In the genomic region with DNA sequence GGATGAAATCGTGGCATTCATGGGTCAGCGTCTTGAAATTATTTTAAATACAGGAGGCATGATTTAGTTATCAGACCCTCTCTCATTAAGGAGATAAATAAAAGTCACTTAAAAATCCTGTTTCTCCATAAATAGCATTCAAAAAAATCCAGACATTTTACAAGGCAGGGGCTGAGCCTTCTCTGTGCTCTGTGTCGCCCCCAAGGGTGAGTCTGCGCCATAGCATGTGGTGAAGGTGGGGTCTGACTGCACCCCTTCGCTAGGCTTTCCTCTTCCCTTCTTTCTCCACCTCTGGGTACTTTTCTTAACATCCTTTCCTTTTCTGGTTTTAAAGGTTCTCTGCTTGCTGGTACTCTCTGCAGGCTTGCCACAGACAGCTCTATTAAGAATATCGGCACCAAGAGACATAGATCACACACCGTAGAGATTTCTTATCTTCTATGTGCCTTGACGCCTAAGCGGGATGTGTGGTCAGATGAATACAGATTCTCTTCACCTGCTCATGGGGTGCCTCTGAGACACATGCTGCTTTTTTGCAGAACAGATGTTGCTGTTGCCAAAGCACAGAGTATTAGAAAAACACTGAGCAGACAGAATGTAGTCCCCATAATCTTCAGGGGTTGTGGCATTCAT, we compare ENCODE assay signal across 9 cellular contexts. TPM values are rescaled to one million over a fixed set of nuclear protein-coding genes. Genes with fewer than 3 reads are reported as not detected.
DNase-seq lines count a peak whose midpoint lies in the region; ATAC-seq, FAIRE-seq and TF ChIP-seq lines count a peak whose summit lies in the region.
"Had no signal": no experiment of that assay in that cellular context is flagged by ENCODE, and none has a peak within 500 bp of the region (broad histone marks: within the 10 kb centered on the region; RNA-seq: fewer than 3 reads in every experiment).

No MANE protein-coding gene starts in this region.

- no peak overlapping the region for H2BK15ac ChIP-seq in IMR-90 (ENCODE audit: low read depth, low read length)

- CTCF ChIA-PET in IMR-90 (lab: Yijun Ruan, JAX): no interaction called here
- CTCF ChIA-PET in naive thymus-derived CD4-positive, alpha-beta T cell (lab: Charles Lee): interaction anchor here (0.6 to 0.8 kb wide), 2 partner anchors 106 to 111 kb away, joined by 3 read pairs; no protein-coding TSS in a partner anchor

- H3K4ac ChIP-seq in IMR-90 (ENCODE audit: low read depth, low read length): no peak overlapping the region

- H3K9ac ChIP-seq in IMR-90 (ENCODE audit: low read depth, low read length): no peak overlapping the region

- no TSS peak for BruUV-seq in IMR-90 (replicated peaks; lab: Mats Ljungman, UMichigan)

- no peak overlapping the region for H2BK5ac ChIP-seq in IMR-90 (ENCODE audit: low read depth, low read length, poor library complexity, severe bottlenecking)

- H3K27me3 ChIP-seq in IMR-90 (ENCODE audit: control insufficient read depth, insufficient read depth, low read length): no peaks in the 10 kb centered on the region
- H3K27me3 ChIP-seq in naive thymus-derived CD4-positive, alpha-beta T cell (ENCODE audit: control insufficient read depth in 2 of 2, insufficient read depth in 2 of 2, low read length in 2 of 2): no peaks in the 10 kb centered on the region

- ATAC-seq in IMR-90 (ENCODE audit: low read depth) (peak; percentile 51; the same call in 1 of the 2 replicates), HG03457 (IDR thresholded peaks at IDR 0.05; ENCODE audit: unreplicated experiment) (no peak)
- ATAC-seq in activated naive CD4-positive, alpha-beta T cell treated with anti-CD3 and anti-CD28 coated beads, Interleukin-2, amount 50 U/mL, for 72 hours: peak; percentile 36 to 60
- peak; percentile 83 for ATAC-seq in naive thymus-derived CD4-positive, alpha-beta T cell

- H3K14ac ChIP-seq in IMR-90 (replicated peaks; ENCODE audit: low read depth, low read length): no peak overlapping the region

- H2AFZ ChIP-seq in IMR-90 (replicated peaks; ENCODE audit: low read length, poor library complexity): no peak overlapping the region

- no peak overlapping the region for H2AK9ac ChIP-seq in IMR-90 (replicated peaks; ENCODE audit: low read depth, low read length, poor library complexity)

- 0 out of 2 replicates have a peak, but pooled peaks cover 5% of the 10 kb centered on the region for H4K20me1 ChIP-seq in IMR-90 (ENCODE audit: insufficient read depth, low read length)

- no peaks in the 10 kb centered on the region for H3K9me3 Mint-ChIP-seq in activated naive CD4-positive, alpha-beta T cell treated with anti-CD3 and anti-CD28 coated beads, Interleukin-2, amount 50 U/mL, for 72 hours
- no peaks in the 10 kb centered on the region for H3K9me3 Mint-ChIP-seq in naive thymus-derived CD4-positive, alpha-beta T cell

- no peak overlapping the region for H4K8ac ChIP-seq in IMR-90 (ENCODE audit: low read depth in 2 of 2, low read length in 2 of 2)

- H3K36me3 ChIP-seq in IMR-90 (ENCODE audit: control insufficient read depth, insufficient read depth, low read length): peaks cover 19% of the 10 kb centered on the region; the same call in 1 of the 2 replicates
- H3K36me3 ChIP-seq in naive thymus-derived CD4-positive, alpha-beta T cell (ENCODE audit: control insufficient read depth in 2 of 3, insufficient read depth in 3 of 3, low read length in 3 of 3): no peaks in the 10 kb centered on the region

- H2AK5ac ChIP-seq in IMR-90 (ENCODE audit: low read depth, low read length): no peak overlapping the region

- no peaks in the 10 kb centered on the region for H3K36me3 Mint-ChIP-seq in activated naive CD4-positive, alpha-beta T cell treated with anti-CD3 and anti-CD28 coated beads, Interleukin-2, amount 50 U/mL, for 72 hours
- H3K36me3 Mint-ChIP-seq in naive thymus-derived CD4-positive, alpha-beta T cell: peaks cover 0 to 9% (median 5%) of the 10 kb centered on the region in 5 donors

- DNase-seq in EH (ENCODE audit: low read depth): peak; percentile 4
- no peak for DNase-seq in IMR-90
- DNase-seq in activated naive CD4-positive, alpha-beta T cell treated with anti-CD3 and anti-CD28 coated beads, Interleukin-2, amount 50 U/mL, for 72 hours (ENCODE audit: low spot score in 2 of 2): peak in 1 of 2 donors; percentile 45
- peak in 6 of 9 donors; percentile 8 to 49 (median 32) for DNase-seq in naive thymus-derived CD4-positive, alpha-beta T cell
- no peak for DNase-seq in RCC 7860 (ENCODE audit: low spot score)
- DNase-seq in NCI-H748 treated with DMSO at 0.1 percent for 48 hours (lab: John Stamatoyannopoulos, UW): no peak
- no peak for DNase-seq in NK-92 (lab: John Stamatoyannopoulos, UW; ENCODE audit: unreplicated experiment)

- no peaks in the 10 kb centered on the region for H3K4me1 ChIP-seq in IMR-90 (ENCODE audit: control insufficient read depth, insufficient read depth, low read length)
- H3K4me1 ChIP-seq in naive thymus-derived CD4-positive, alpha-beta T cell (ENCODE audit: control insufficient read depth in 2 of 2, insufficient read depth in 2 of 2, low read length in 2 of 2): peaks cover 0 to 4% of the 10 kb centered on the region in 2 donors

- in situ Hi-C loops in IMR-90 (cut with MboI; ENCODE audit: low sequenced_read_pairs): no loop called here

- H3K18ac ChIP-seq in IMR-90 (ENCODE audit: low read depth, low read length): no peak overlapping the region

- TF ChIP-seq RAD21 in IMR-90 (IDR thresholded peaks at IDR 0.05; ENCODE audit: low read length): peak; percentile 41

- POLR2A ChIA-PET in IMR-90 (lab: Charles Lee; ENCODE audit: unreplicated experiment): no interaction called here
- POLR2A ChIA-PET in naive thymus-derived CD4-positive, alpha-beta T cell (lab: Charles Lee): interaction anchor here (1.0 kb wide), 1 partner anchor 98 kb away, joined by 4 read pairs; no protein-coding TSS in a partner anchor

- no peak for FAIRE-seq in RCC 7860 (lab: Jason Lieb, UNC)

- H3K4me1 Mint-ChIP-seq in naive thymus-derived CD4-positive, alpha-beta T cell: peaks cover 4 to 67% (median 28%) of the 10 kb centered on the region in 7 donors

- no peak overlapping the region for H3K27ac ChIP-seq in IMR-90 (ENCODE audit: insufficient read depth, low read length)
- no peak overlapping the region for H3K27ac ChIP-seq in naive thymus-derived CD4-positive, alpha-beta T cell (ENCODE audit: low read depth, low read length)
- H3K27ac ChIP-seq: skin epidermis had no signal

- dilution Hi-C loops in IMR-90 (cut with HindIII; ENCODE audit: low sequenced_read_pairs, unreplicated experiment): no loop called here

- H3K27ac Mint-ChIP-seq in activated naive CD4-positive, alpha-beta T cell treated with anti-CD3 and anti-CD28 coated beads, Interleukin-2, amount 50 U/mL, for 72 hours: no peak overlapping the region
- peak overlapping the region; percentile 6 to 82 (median 55) for H3K27ac Mint-ChIP-seq in naive thymus-derived CD4-positive, alpha-beta T cell

- H3K27me3 Mint-ChIP-seq in naive thymus-derived CD4-positive, alpha-beta T cell: no peaks in the 10 kb centered on the region

- H2BK20ac ChIP-seq in IMR-90 (ENCODE audit: low read depth, low read length): no peak overlapping the region

- H3K4me3 ChIP-seq in IMR-90 (ENCODE audit: insufficient read depth, low read depth, low read length): no peak overlapping the region
- no peak overlapping the region for H3K4me3 ChIP-seq in naive thymus-derived CD4-positive, alpha-beta T cell (ENCODE audit: low read length)
- H3K4me3 ChIP-seq: skin epidermis had no signal

- H3K23ac ChIP-seq in IMR-90 (ENCODE audit: low read depth, low read length): no peak overlapping the region

- H3K4me2 ChIP-seq in IMR-90 (ENCODE audit: low read depth, low read length): no peak overlapping the region

- intact Hi-C loops in IMR-90 (cut with micrococcal nuclease): no loop called here
- intact Hi-C loops in naive thymus-derived CD4-positive, alpha-beta T cell (cut with micrococcal nuclease): loop anchor here in 1 of 2 donors (1.0 kb wide), 1 partner anchor 104 kb away; no protein-coding TSS in a partner anchor

- no CpG with 5 or more reads among the region's 9 CpGs for WGBS in IMR-90 (ENCODE audit: extremely low coverage in 2 of 2, insufficient read length in 1 of 2), 2 experiments

- H3K79me1 ChIP-seq in IMR-90 (ENCODE audit: low read depth in 1 of 2, low read length in 2 of 2): peaks cover 28 to 40% of the 10 kb centered on the region in 2 experiments

- no peaks in the 10 kb centered on the region for H3K9me3 ChIP-seq in IMR-90 (ENCODE audit: control insufficient read depth, insufficient read depth, low read length)
- H3K9me3 ChIP-seq in naive thymus-derived CD4-positive, alpha-beta T cell (ENCODE audit: control insufficient read depth in 2 of 3, low read length in 3 of 3): no peaks in the 10 kb centered on the region

- H3K4me3 Mint-ChIP-seq in naive thymus-derived CD4-positive, alpha-beta T cell: peak overlapping the region in 5 of 10 donors; percentile 1 to 33 (median 21)

- no peak overlapping the region for H4K91ac ChIP-seq in IMR-90 (ENCODE audit: insufficient read depth, low read depth, low read length)

- H3K9me1 ChIP-seq in IMR-90 (ENCODE audit: insufficient read depth, low read length): no peaks in the 10 kb centered on the region; the same call in 1 of the 2 replicates

- no peak overlapping the region for H2BK120ac ChIP-seq in IMR-90 (ENCODE audit: low read depth, low read length)

- H3K56ac ChIP-seq in IMR-90 (ENCODE audit: extremely low read depth, insufficient read depth, low read length): no peak overlapping the region

- peak; percentile 34 for TF ChIP-seq CTCF in IMR-90 (conservative IDR thresholded peaks at IDR 0.05; ENCODE audit: low read depth, low read length)

- H4K5ac ChIP-seq in IMR-90 (ENCODE audit: low read depth, low read length): no peak overlapping the region

- no peak for TF ChIP-seq POLR2A in IMR-90 (IDR thresholded peaks at IDR 0.05; ENCODE audit: low read depth, low read length)

RNA-seq across cellular contexts. Expression of gene FAM209A, which starts 20.1 kb away (rescaled TPM):
- 0.18 TPM in 1 of 2 replicates, not detected in the other for total RNA-seq in IMR-90 (2012; rRNA removed)
- polyA plus RNA-seq in IMR-90 (2012; rRNA removed): 0.20 and 0.22 TPM in 2 replicates
- 0.07 TPM in 1 of 2 replicates, not detected in the other for polyA plus RNA-seq in IMR-90 (2012; cell fraction: cytosol; rRNA removed)
- polyA plus RNA-seq in IMR-90 (2012; cell fraction: nucleus; rRNA removed; ENCODE audit: low replicate concordance): 0.91 and 0.95 TPM in 2 replicates
- total RNA-seq in activated naive CD4-positive, alpha-beta T cell treated with anti-CD3 and anti-CD28 coated beads, Interleukin-2, amount 50 U/mL, for 72 hours: 1 to 10 TPM in 1 of 2 donors, under 1 TPM in 1; 0.77 to 1.1 TPM
- 1 to 10 TPM; 3.4 to 6.5 (median 3.8) TPM for total RNA-seq in naive thymus-derived CD4-positive, alpha-beta T cell
- polyA plus RNA-seq in naive thymus-derived CD4-positive, alpha-beta T cell: under 1 TPM; 0.35 to 0.51 TPM

RNA-seq across cellular contexts. Expression of gene FAM209B, which starts 28.6 kb away (rescaled TPM):
- not detected in 2 replicates for total RNA-seq in IMR-90 (2012; rRNA removed)
- 0.24 and 0.32 TPM in 2 replicates for polyA plus RNA-seq in IMR-90 (2012; rRNA removed)
- polyA plus RNA-seq in IMR-90 (2012; cell fraction: cytosol; rRNA removed): not detected in 2 replicates
- 0.32 and 0.77 TPM in 2 replicates for polyA plus RNA-seq in IMR-90 (2012; cell fraction: nucleus; rRNA removed; ENCODE audit: low replicate concordance)
- 1 to 10 TPM in 1 of 2 donors, under 1 TPM in 1; 0.88 to 1.2 TPM for total RNA-seq in activated naive CD4-positive, alpha-beta T cell treated with anti-CD3 and anti-CD28 coated beads, Interleukin-2, amount 50 U/mL, for 72 hours
- total RNA-seq in naive thymus-derived CD4-positive, alpha-beta T cell: 1 to 10 TPM; 1.9 to 3.9 (median 3.3) TPM
- polyA plus RNA-seq in naive thymus-derived CD4-positive, alpha-beta T cell: under 1 TPM in 1 of 2 donors, not detected in 1; 0.59 TPM

RNA-seq across cellular contexts. Expression of gene RTF2, which starts 36.1 kb away (rescaled TPM):
- 109 and 118 TPM in 2 replicates for total RNA-seq in IMR-90 (2012; rRNA removed)
- 98.4 and 102 TPM in 2 replicates for polyA plus RNA-seq in IMR-90 (2012; rRNA removed)
- polyA plus RNA-seq in IMR-90 (2012; cell fraction: cytosol; rRNA removed): 73.2 and 76.9 TPM in 2 replicates
- polyA plus RNA-seq in IMR-90 (2012; cell fraction: nucleus; rRNA removed; ENCODE audit: low replicate concordance): 59.0 and 86.9 TPM in 2 replicates
- 10 to 100 TPM; 75.8 to 85.5 TPM for total RNA-seq in activated naive CD4-positive, alpha-beta T cell treated with anti-CD3 and anti-CD28 coated beads, Interleukin-2, amount 50 U/mL, for 72 hours
- total RNA-seq in naive thymus-derived CD4-positive, alpha-beta T cell: 100 to 1,000 TPM in 1 of 5 experiments, 10 to 100 TPM in 4; 62.5 to 118 (median 72.0) TPM
- polyA plus RNA-seq in naive thymus-derived CD4-positive, alpha-beta T cell: 100 to 1,000 TPM; 156 to 157 TPM

Comparison
In these comparisons a context has a peak if more than half of its experiments do, and no peak if none do; other contexts are left out.
1. DNase-seq: peak in EH (single experiment) and naive thymus-derived CD4-positive, alpha-beta T cell (6 of 9); none in IMR-90 (single experiment), RCC 7860 (single experiment), NCI-H748 treated with DMSO at 0.1 percent for 48 hours (single experiment) and NK-92 (single experiment).
2. H3K27ac Mint-ChIP-seq: peak in naive thymus-derived CD4-positive, alpha-beta T cell (9 of 9); none in activated naive CD4-positive, alpha-beta T cell treated with anti-CD3 and anti-CD28 coated beads, Interleukin-2, amount 50 U/mL, for 72 hours (0 of 2).